ENCODE assay signal across 10 cellular contexts in the genomic region with DNA sequence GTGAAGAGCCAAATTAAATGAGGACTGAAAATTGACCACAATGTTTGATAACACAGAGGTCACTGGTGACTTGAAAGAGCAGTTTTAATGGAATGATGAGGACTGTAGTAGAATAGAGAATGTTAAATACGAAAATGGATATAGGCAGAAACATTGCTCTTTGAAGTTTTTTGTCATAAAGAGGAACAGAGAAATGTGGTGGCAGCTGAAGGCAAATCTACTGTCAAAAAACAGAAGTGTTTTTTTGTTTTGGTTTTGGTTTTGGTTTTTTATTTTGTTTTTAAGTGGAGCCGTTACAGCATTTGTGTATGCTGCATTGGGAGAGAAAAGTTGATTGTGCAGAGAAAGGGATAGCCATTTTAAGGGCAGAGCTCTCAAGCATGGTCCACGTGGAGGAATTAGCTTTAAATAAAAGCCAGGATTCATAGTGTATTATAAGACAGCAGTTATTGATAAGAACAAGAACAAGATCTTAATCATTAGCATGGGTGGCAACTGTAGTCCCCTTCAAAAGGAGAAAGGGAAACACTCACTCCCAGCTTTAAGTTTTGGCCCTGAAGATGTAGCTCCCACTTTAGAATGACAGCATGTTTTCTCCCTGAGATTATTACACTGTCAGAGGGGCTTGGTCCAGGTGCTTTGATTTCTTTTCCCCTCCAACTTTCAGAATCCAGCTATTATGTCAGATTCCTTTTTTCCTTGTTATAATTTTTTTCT.
DNase-seq lines count a peak whose midpoint lies in the region; ATAC-seq, FAIRE-seq and TF ChIP-seq lines count a peak whose summit lies in the region.
"Had no signal": no experiment of that assay in that cellular context is flagged by ENCODE, and none has a peak within 500 bp of the region (broad histone marks: within the 10 kb centered on the region; RNA-seq: fewer than 3 reads in every experiment).

No MANE protein-coding gene starts in this region.

- TF ChIP-seq POLR2A in GM12891 (IDR thresholded peaks at IDR 0.05; ENCODE audit: low read depth, low read length) (no peak), gastrocnemius medialis (IDR thresholded peaks at IDR 0.05) (no peak)

- no peaks in the 10 kb centered on the region for H3K27me3 Mint-ChIP-seq in activated naive CD8-positive, alpha-beta T cell treated with anti-CD3 and anti-CD28 coated beads, Interleukin-2, amount 50 U/mL, for 24 hours

- TF ChIP-seq CTCF in GM20000 (IDR thresholded peaks at IDR 0.05; ENCODE audit: extremely low read depth, missing control alignments) (no peak), gastrocnemius medialis (IDR thresholded peaks at IDR 0.05 in 4 of 5, conservative IDR thresholded peaks at IDR 0.05 in 1 of 5) (no peak)

- H3K4me1 Mint-ChIP-seq in activated naive CD8-positive, alpha-beta T cell treated with anti-CD3 and anti-CD28 coated beads, Interleukin-2, amount 50 U/mL, for 24 hours = peaks cover 14% of the 10 kb centered on the region

- H3K4me3 ChIP-seq in gastrocnemius medialis = no peak overlapping the region

- H3K36me3 Mint-ChIP-seq in activated naive CD8-positive, alpha-beta T cell treated with anti-CD3 and anti-CD28 coated beads, Interleukin-2, amount 50 U/mL, for 24 hours (ENCODE audit: low read depth) = no peaks in the 10 kb centered on the region

- in situ Hi-C loops in gastrocnemius medialis (cut with MboI; ENCODE audit: low sequenced_read_pairs in 4 of 4) = no loop called here

- H3K9me3 Mint-ChIP-seq in activated naive CD8-positive, alpha-beta T cell treated with anti-CD3 and anti-CD28 coated beads, Interleukin-2, amount 50 U/mL, for 24 hours = peaks cover 6% of the 10 kb centered on the region

- peak; percentile 66 for FAIRE-seq in GM12891 (lab: Jason Lieb, UNC)

- no peak overlapping the region for H3K27ac Mint-ChIP-seq in activated naive CD8-positive, alpha-beta T cell treated with anti-CD3 and anti-CD28 coated beads, Interleukin-2, amount 50 U/mL, for 24 hours

- no peaks in the 10 kb centered on the region for H3K9me3 ChIP-seq in gastrocnemius medialis

- no peaks in the 10 kb centered on the region for H3K36me3 ChIP-seq in gastrocnemius medialis

- DNase-seq in GM12891 (ENCODE audit: insufficient read length, low spot score) (no peak), GM20000 (ENCODE audit: low spot score) (peak; percentile 56), gastrocnemius medialis (no peak), NK-92 (lab: John Stamatoyannopoulos, UW; ENCODE audit: unreplicated experiment) (no peak), hypothalamus (lab: John Stamatoyannopoulos, UW) (no peak), C1 segment of cervical spinal cord (lab: John Stamatoyannopoulos, UW) (no peak)
- no peak for DNase-seq in activated naive CD8-positive, alpha-beta T cell treated with anti-CD3 and anti-CD28 coated beads, Interleukin-2, amount 50 U/mL, for 24 hours
- DNase-seq: NK-92 treated with Interleukin-12 subunit alpha and Interleukin-12 subunit beta, amount 100 ng/mL, for 24 hours; stimulated activated CD4-positive, alpha-beta T cell treated with anti-CD3 and anti-CD28 coated beads, Interleukin-4, amount 100 ng/mL, for 1 hour had no signal

- H3K27ac ChIP-seq in gastrocnemius medialis = no peak overlapping the region

- intact Hi-C loops in gastrocnemius medialis (cut with DNase I; ENCODE audit: low total_unique reads) = no loop called here

- peak overlapping the region; percentile 42 for H3K4me3 Mint-ChIP-seq in activated naive CD8-positive, alpha-beta T cell treated with anti-CD3 and anti-CD28 coated beads, Interleukin-2, amount 50 U/mL, for 24 hours

- H3K27me3 ChIP-seq in gastrocnemius medialis = no peaks in the 10 kb centered on the region

- peak; percentile 98 for ATAC-seq in HG03342 (IDR thresholded peaks at IDR 0.05; ENCODE audit: unreplicated experiment)
- ATAC-seq in activated naive CD8-positive, alpha-beta T cell treated with anti-CD3 and anti-CD28 coated beads, Interleukin-2, amount 50 U/mL, for 24 hours = no peak
- no peak for ATAC-seq in gastrocnemius medialis

- H3K4me1 ChIP-seq in gastrocnemius medialis = no peaks in the 10 kb centered on the region

TF ChIP-seq in GM12891, 5 proteins besides CTCF, POLR2A, EP300 and RAD21:
- TF ChIP-seq POU2F2 (IDR thresholded peaks at IDR 0.05; ENCODE audit: low read depth, low read length) (no peak), SPI1 (IDR thresholded peaks at IDR 0.05; ENCODE audit: low read depth, low read length) (peak; percentile 99)
